Comparison of ENCODE assay signal across 8 cellular contexts in the genomic region with DNA sequence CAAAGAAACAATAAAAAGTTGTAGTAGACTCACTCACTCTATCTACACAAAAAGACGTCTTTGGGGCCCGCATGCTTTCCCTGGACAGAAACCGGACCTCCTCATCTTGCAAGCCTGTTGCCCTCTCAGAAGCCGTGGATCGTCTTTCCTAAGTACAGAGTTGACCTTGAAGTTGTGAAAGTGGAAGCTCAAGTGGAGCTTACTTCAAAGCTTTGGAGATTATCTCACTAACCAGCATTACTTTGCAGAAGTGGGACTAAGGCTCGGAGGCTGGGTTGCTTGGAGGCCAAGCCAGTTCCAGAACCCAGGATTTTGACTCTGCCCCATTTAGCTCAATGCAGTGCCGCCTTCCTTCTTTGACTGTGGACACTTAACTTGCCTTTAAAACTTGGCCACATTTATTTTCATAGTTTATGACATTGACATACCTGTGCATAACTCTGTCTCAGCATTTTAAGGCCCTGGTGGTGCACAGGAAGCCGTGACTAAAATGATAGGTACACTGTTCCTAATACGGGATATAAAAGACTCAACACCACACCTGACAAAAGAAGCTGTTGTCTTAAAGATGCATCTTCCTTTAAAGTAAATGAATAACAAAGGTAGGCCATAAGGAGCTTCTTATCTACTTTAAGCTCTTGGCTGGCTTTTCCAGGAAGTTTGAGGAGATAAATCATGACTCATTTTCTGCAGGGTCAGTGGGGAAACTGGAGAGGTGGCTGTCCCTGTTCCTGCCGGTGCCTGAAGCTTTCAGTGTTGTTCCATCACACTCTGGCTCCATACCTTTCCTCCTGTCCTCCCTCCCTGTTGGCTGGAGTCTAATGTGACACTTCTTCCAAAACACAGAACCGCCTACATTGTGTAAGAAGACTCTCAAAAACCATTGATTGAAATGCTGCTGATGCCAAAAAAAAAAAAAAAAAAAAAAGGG. TPM values are rescaled to one million over a fixed set of nuclear protein-coding genes. Genes with fewer than 3 reads are reported as not detected.
DNase-seq lines count a peak whose midpoint lies in the region; ATAC-seq, FAIRE-seq and TF ChIP-seq lines count a peak whose summit lies in the region.

No MANE protein-coding gene starts in this region.

- intact Hi-C loops in PC-3 (cut with micrococcal nuclease) = no loop called here
- intact Hi-C loops in endothelial cell of umbilical vein (cut with micrococcal nuclease) = no loop called here

- DNase-seq in GM23338 (ENCODE audit: low spot score) (no peak), PC-3 (peak; percentile 73), endothelial cell of umbilical vein (ENCODE audit: low read depth, low spot score) (peak; percentile 53), progenitor cell of endocrine pancreas (ENCODE audit: low spot score, unreplicated experiment) (no peak), G401 (ENCODE audit: low spot score) (no peak), cerebellar cortex (ENCODE audit: low spot score) (no peak), GM12892 (ENCODE audit: insufficient read length) (no peak), HAP-1 (ENCODE audit: low spot score in 2 of 2) (no peak)

- H4K20me1 ChIP-seq in GM23338 (replicated peaks; ENCODE audit: insufficient read depth) (no peaks in the 10 kb centered on the region), PC-3 (ENCODE audit: low read length) (no peaks in the 10 kb centered on the region), endothelial cell of umbilical vein (replicated peaks; ENCODE audit: control insufficient read depth, extremely low read depth, insufficient read depth, low read length) (no peaks in the 10 kb centered on the region)

- FAIRE-seq in endothelial cell of umbilical vein (lab: Jason Lieb, UNC) (peak; percentile 84), GM12892 (lab: Jason Lieb, UNC) (no peak)

- ATAC-seq in GM23338 (no peak), PC-3 (peak; percentile 80)

- peak overlapping the region; percentile 71 for H3K27ac Mint-ChIP-seq in GM23338
- H3K27ac Mint-ChIP-seq in progenitor cell of endocrine pancreas = peak overlapping the region; percentile 34

- TF ChIP-seq POLR2A in endothelial cell of umbilical vein (IDR thresholded peaks at IDR 0.05; ENCODE audit: low read depth, low read length) (no peak), GM12892 (IDR thresholded peaks at IDR 0.05; ENCODE audit: low read depth, low read length) (no peak)

- peaks cover 3% of the 10 kb centered on the region for H3K27me3 Mint-ChIP-seq in GM23338 (ENCODE audit: insufficient read depth, low read depth, poor library complexity)
- no peaks in the 10 kb centered on the region for H3K27me3 Mint-ChIP-seq in progenitor cell of endocrine pancreas

- H3K9me1 ChIP-seq in endothelial cell of umbilical vein (replicated peaks; ENCODE audit: control insufficient read depth, extremely low read depth, insufficient read depth, low read length) = no peaks in the 10 kb centered on the region

- in situ Hi-C loops in G401 (cut with HindIII; ENCODE audit: low sequenced_read_pairs) = no loop called here
- in situ Hi-C loops in HAP-1 (cut with MboI; ENCODE audit: low sequenced_read_pairs) = no loop called here

- 0 out of 2 replicates have a peak overlapping the region, but pooled peaks have one; percentile 50 for H3K27ac ChIP-seq in GM23338 (ENCODE audit: low read depth)
- H3K27ac ChIP-seq in PC-3 (ENCODE audit: low read length) = peak overlapping the region; percentile 32
- H3K27ac ChIP-seq in endothelial cell of umbilical vein (ENCODE audit: insufficient read depth, low read depth, low read length) = no peak overlapping the region

- H3K36me3 ChIP-seq in GM23338 (ENCODE audit: insufficient read depth) = no peaks in the 10 kb centered on the region
- no peaks in the 10 kb centered on the region for H3K36me3 ChIP-seq in PC-3 (ENCODE audit: low read depth, low read length)
- H3K36me3 ChIP-seq in endothelial cell of umbilical vein (ENCODE audit: control insufficient read depth in 2 of 2, extremely low read depth in 1 of 2, insufficient read depth in 2 of 2, low read length in 2 of 2) = no peaks in the 10 kb centered on the region
- no peaks in the 10 kb centered on the region; the same call in 1 of the 2 replicates for H3K36me3 ChIP-seq in HAP-1 (replicated peaks)

- no peak overlapping the region; the same call in 2 of the 3 replicates for H3K4me3 Mint-ChIP-seq in GM23338
- no peak overlapping the region for H3K4me3 Mint-ChIP-seq in progenitor cell of endocrine pancreas (ENCODE audit: low read depth)

- H3K4me1 Mint-ChIP-seq in GM23338 (peaks cover 29% of the 10 kb centered on the region), progenitor cell of endocrine pancreas (ENCODE audit: low read depth) (peaks cover 18% of the 10 kb centered on the region)

- dilution Hi-C loops in endothelial cell of umbilical vein (cut with MboI; ENCODE audit: extremely low pct_ligation_motif_present, low sequenced_read_pairs) = no loop called here

- H3K4me2 ChIP-seq in GM23338 (0 out of 2 replicates have a peak overlapping the region, but pooled peaks have one; percentile 3), PC-3 (ENCODE audit: low read length) (peak overlapping the region; percentile 48), endothelial cell of umbilical vein (ENCODE audit: insufficient read depth, low read length) (no peak overlapping the region)

- no peaks in the 10 kb centered on the region for H3F3A ChIP-seq in GM23338 (replicated peaks; ENCODE audit: low read depth)
- no peaks in the 10 kb centered on the region for H3F3A ChIP-seq in PC-3 (ENCODE audit: low read length, unreplicated experiment)

- H3K9me3 ChIP-seq in PC-3 (ENCODE audit: low read length) (no peaks in the 10 kb centered on the region), endothelial cell of umbilical vein (replicated peaks; ENCODE audit: control insufficient read depth, insufficient read depth, low read length) (no peaks in the 10 kb centered on the region), HAP-1 (no peaks in the 10 kb centered on the region)

- H3K9me3 Mint-ChIP-seq in GM23338 = no peaks in the 10 kb centered on the region
- H3K9me3 Mint-ChIP-seq in progenitor cell of endocrine pancreas (ENCODE audit: low read depth) = no peaks in the 10 kb centered on the region

- CTCF ChIA-PET in PC-3 (lab: Charles Lee) (interaction anchor here (0.6 kb wide), 2 partner anchors 15 to 39 kb away, joined by 3 to 7 read pairs; no protein-coding TSS in a partner anchor), endothelial cell of umbilical vein (lab: Charles Lee) (interaction anchor here (0.8 to 2.3 kb wide), 8 partner anchors 9 to 136 kb away, joined by 3 to 16 read pairs (median 3); partner anchors contain the start of gene SLC25A25)

- BruUV-seq in PC-3 (replicated peaks; lab: Mats Ljungman, UMichigan) (no TSS peak), endothelial cell of umbilical vein (replicated peaks; lab: Mats Ljungman, UMichigan) (no TSS peak)

- H3K4me3 ChIP-seq in GM23338 (no peak overlapping the region), PC-3 (ENCODE audit: low read length) (no peak overlapping the region), endothelial cell of umbilical vein (replicated peaks in 1 of 3; ENCODE audit: insufficient read depth in 1 of 3, low read depth in 1 of 3, low read length in 3 of 3) (no peak overlapping the region), HAP-1 (no peak overlapping the region)

- peaks cover 11% of the 10 kb centered on the region for H3K4me1 ChIP-seq in GM23338 (ENCODE audit: insufficient read depth)
- H3K4me1 ChIP-seq in PC-3 (ENCODE audit: insufficient read depth, low read length) = peaks cover 29% of the 10 kb centered on the region
- peaks cover 18% of the 10 kb centered on the region for H3K4me1 ChIP-seq in endothelial cell of umbilical vein (ENCODE audit: control insufficient read depth, extremely low read depth, insufficient read depth, low read length)
- peaks cover 2% of the 10 kb centered on the region; the same call in 1 of the 2 replicates for H3K4me1 ChIP-seq in HAP-1

- H3K9ac ChIP-seq in PC-3 (ENCODE audit: low read length) (no peak overlapping the region), endothelial cell of umbilical vein (replicated peaks; ENCODE audit: extremely low read depth, insufficient read depth, low read length) (no peak overlapping the region)

- H3K9me2 ChIP-seq in GM23338 (ENCODE audit: insufficient read depth) = no peaks in the 10 kb centered on the region
- no peaks in the 10 kb centered on the region for H3K9me2 ChIP-seq in PC-3 (replicated peaks; ENCODE audit: low read length)

- POLR2A ChIA-PET in PC-3 (lab: Charles Lee; ENCODE audit: unreplicated experiment) = interaction anchor here (0.8 kb wide), 1 partner anchor 11 kb away, joined by 4 read pairs; the partner anchor contains the start of gene NAIF1
- POLR2A ChIA-PET in endothelial cell of umbilical vein (lab: Charles Lee) = interaction anchor here (1.5 to 2.3 kb wide), 2 partner anchors 11 to 21 kb away, joined by 4 to 8 read pairs; partner anchors contain the start of genes NAIF1 and SLC25A25

- no peak overlapping the region for H2AFZ ChIP-seq in GM23338
- no peak overlapping the region for H2AFZ ChIP-seq in PC-3 (ENCODE audit: low read length)
- no peak overlapping the region for H2AFZ ChIP-seq in endothelial cell of umbilical vein (ENCODE audit: low read depth, low read length)

- H3K79me2 ChIP-seq in GM23338 (replicated peaks; ENCODE audit: insufficient read depth) (peaks cover 57% of the 10 kb centered on the region), PC-3 (ENCODE audit: low read length) (peaks cover 51% of the 10 kb centered on the region), endothelial cell of umbilical vein (ENCODE audit: control insufficient read depth, insufficient read depth, low read length) (peaks cover 29% of the 10 kb centered on the region)

- peaks cover 7% of the 10 kb centered on the region; the same call in 2 of the 3 replicates for H3K36me3 Mint-ChIP-seq in GM23338 (ENCODE audit: low read depth)
- H3K36me3 Mint-ChIP-seq in progenitor cell of endocrine pancreas (ENCODE audit: insufficient read depth) = no peaks in the 10 kb centered on the region

- TF ChIP-seq CTCF in GM23338 (conservative IDR thresholded peaks at IDR 0.05; ENCODE audit: low read depth in 2 of 2) (no peak), PC-3 (conservative IDR thresholded peaks at IDR 0.05; ENCODE audit: low read depth, low read length) (no peak), endothelial cell of umbilical vein (IDR thresholded peaks at IDR 0.05; ENCODE audit: extremely low read depth in 1 of 2, insufficient read depth in 1 of 2, low read depth in 1 of 2, low read length in 2 of 2) (no peak), progenitor cell of endocrine pancreas (IDR thresholded peaks at IDR 0.05; ENCODE audit: unreplicated experiment) (no peak)

- H3K27me3 ChIP-seq in GM23338 (ENCODE audit: insufficient read depth) (no peaks in the 10 kb centered on the region), PC-3 (ENCODE audit: low read length) (no peaks in the 10 kb centered on the region), endothelial cell of umbilical vein (ENCODE audit: control insufficient read depth in 2 of 2, insufficient read depth in 2 of 2, low read length in 2 of 2) (no peaks in the 10 kb centered on the region), HAP-1 (ENCODE audit: low read depth) (no peaks in the 10 kb centered on the region)

RNA-seq across cellular contexts. Expression of gene SLC25A25, which starts 10.7 kb away (rescaled TPM):
- 21.2 and 27.0 TPM in 2 replicates for total RNA-seq in GM23338 (2014; rRNA removed; shearing (Covaris generic))
- polyA plus RNA-seq in GM23338 (2016; fragmentation: Nextera tagmentation; extraction: Ambion mirVana) = 6.1 and 7.1 TPM in 2 replicates
- total RNA-seq in PC-3 (2014; rRNA removed) = 25.2 and 37.0 TPM in 2 replicates
- 20.1 and 20.2 TPM in 2 replicates for total RNA-seq in endothelial cell of umbilical vein
- 14.2 and 18.1 TPM in 2 replicates for polyA plus RNA-seq in endothelial cell of umbilical vein
- 17.3 and 21.7 TPM in 2 replicates for polyA plus RNA-seq in endothelial cell of umbilical vein (2011; cell fraction: cytosol; rRNA removed)
- polyA plus RNA-seq in endothelial cell of umbilical vein (2011; cell fraction: nucleus; rRNA removed) = 54.4 and 63.0 TPM in 2 replicates
- polyA plus RNA-seq in endothelial cell of umbilical vein (2012) = 11.9 and 22.6 TPM in 2 replicates
- polyA minus RNA-seq in endothelial cell of umbilical vein = 16.6 and 17.6 TPM in 2 replicates
- 20.1 TPM for polyA minus RNA-seq in endothelial cell of umbilical vein (2011; cell fraction: cytosol; rRNA and poly(A)+ RNA removed)
- 24.4 and 32.2 TPM in 2 replicates for polyA minus RNA-seq in endothelial cell of umbilical vein (2011; cell fraction: nucleus; rRNA and poly(A)+ RNA removed)
- 9.7 and 10.0 TPM in 2 replicates for total RNA-seq in progenitor cell of endocrine pancreas
- total RNA-seq in G401 (2014; rRNA removed; shearing (Covaris generic)) = 25.5 and 29.0 TPM in 2 replicates
- 5.8 TPM for polyA plus RNA-seq in GM12892 (2012; ENCODE audit: missing spikeins)

RNA-seq across cellular contexts. Expression of gene NAIF1, which starts 11.6 kb away (rescaled TPM):
- total RNA-seq in GM23338 (2014; rRNA removed; shearing (Covaris generic)) = 5.5 and 6.7 TPM in 2 replicates
- polyA plus RNA-seq in GM23338 (2016; fragmentation: Nextera tagmentation; extraction: Ambion mirVana) (4.0 and 4.9 TPM in 2 replicates), endothelial cell of umbilical vein (9.7 and 10.1 TPM in 2 replicates)
- total RNA-seq in PC-3 (2014; rRNA removed) (8.4 and 11.1 TPM in 2 replicates), endothelial cell of umbilical vein (8.2 and 9.7 TPM in 2 replicates), progenitor cell of endocrine pancreas (9.6 and 10.8 TPM in 2 replicates)
- 9.4 and 9.5 TPM in 2 replicates for polyA plus RNA-seq in endothelial cell of umbilical vein (2011; cell fraction: cytosol; rRNA removed)
- polyA plus RNA-seq in endothelial cell of umbilical vein (2011; cell fraction: nucleus; rRNA removed) = 4.4 and 4.6 TPM in 2 replicates
- 6.4 and 9.3 TPM in 2 replicates for polyA plus RNA-seq in endothelial cell of umbilical vein (2012)
- polyA minus RNA-seq in endothelial cell of umbilical vein = 7.5 and 9.8 TPM in 2 replicates
- 19.3 TPM for polyA minus RNA-seq in endothelial cell of umbilical vein (2011; cell fraction: cytosol; rRNA and poly(A)+ RNA removed)
- polyA minus RNA-seq in endothelial cell of umbilical vein (2011; cell fraction: nucleus; rRNA and poly(A)+ RNA removed) = 2.0 and 3.7 TPM in 2 replicates
- 5.4 and 6.6 TPM in 2 replicates for total RNA-seq in G401 (2014; rRNA removed; shearing (Covaris generic))
- 6.5 TPM for polyA plus RNA-seq in GM12892 (2012; ENCODE audit: missing spikeins)

RNA-seq across cellular contexts. Expression of gene PTGES2, which starts 48.8 kb away (rescaled TPM):
- 108 and 124 TPM in 2 replicates for total RNA-seq in GM23338 (2014; rRNA removed; shearing (Covaris generic))
- polyA plus RNA-seq in GM23338 (2016; fragmentation: Nextera tagmentation; extraction: Ambion mirVana) (56.3 and 59.7 TPM in 2 replicates), endothelial cell of umbilical vein (69.8 and 69.9 TPM in 2 replicates)
- total RNA-seq in PC-3 (2014; rRNA removed) (250 and 258 TPM in 2 replicates), endothelial cell of umbilical vein (64.2 and 69.6 TPM in 2 replicates), progenitor cell of endocrine pancreas (60.4 and 61.5 TPM in 2 replicates)
- polyA plus RNA-seq in endothelial cell of umbilical vein (2011; cell fraction: cytosol; rRNA removed) = 65.0 and 76.3 TPM in 2 replicates
- 105 and 113 TPM in 2 replicates for polyA plus RNA-seq in endothelial cell of umbilical vein (2011; cell fraction: nucleus; rRNA removed)
- 52.9 and 57.9 TPM in 2 replicates for polyA plus RNA-seq in endothelial cell of umbilical vein (2012)
- polyA minus RNA-seq in endothelial cell of umbilical vein = 45.6 and 48.0 TPM in 2 replicates
- polyA minus RNA-seq in endothelial cell of umbilical vein (2011; cell fraction: cytosol; rRNA and poly(A)+ RNA removed) = 85.7 TPM
- polyA minus RNA-seq in endothelial cell of umbilical vein (2011; cell fraction: nucleus; rRNA and poly(A)+ RNA removed) = 23.8 and 31.5 TPM in 2 replicates
- total RNA-seq in G401 (2014; rRNA removed; shearing (Covaris generic)) = 85.7 and 122 TPM in 2 replicates
- polyA plus RNA-seq in GM12892 (2012; ENCODE audit: missing spikeins) = 49.9 TPM

Comparison
In these comparisons a context has a peak if more than half of its experiments do, and no peak if none do; other contexts are left out.
1. DNase-seq: peak in PC-3 (single experiment) and endothelial cell of umbilical vein (single experiment); none in GM23338 (single experiment), progenitor cell of endocrine pancreas (single experiment), G401 (single experiment), cerebellar cortex (single experiment), GM12892 (single experiment) and HAP-1 (0 of 2).